22 cellular contexts compared by ENCODE assay signal in genomic region chr21:39666681-39667315, GRCh38. TPM values are rescaled to one million over a fixed set of nuclear protein-coding genes. Genes with fewer than 3 reads are reported as not detected.
DNase-seq lines count a peak whose midpoint lies in the region; ATAC-seq and TF ChIP-seq lines count a peak whose summit lies in the region.
"Had no signal": no experiment of that assay in that cellular context is flagged by ENCODE, and none has a peak within 500 bp of the region (broad histone marks: within the 10 kb centered on the region; RNA-seq: fewer than 3 reads in every experiment).

No MANE protein-coding gene starts in this region.

- H3K27ac Mint-ChIP-seq in activated CD4-positive, alpha-beta T cell treated with anti-CD3 and anti-CD28 coated beads, Interleukin-2, amount 10 ng/mL, durations not matched to agents 7 days and 5 days = no peak overlapping the region
- H3K27ac Mint-ChIP-seq: CD4-positive, alpha-beta memory T cell had no signal

- 85% methylated on average over 17 of the region's 17 CpGs for WGBS in mesenchymal stem cell

- H3K9me3 ChIP-seq in HEK293 (ENCODE audit: control insufficient read depth, insufficient read depth, low read depth, low read length) = no peaks in the 10 kb centered on the region
- H3K9me3 ChIP-seq in SJCRH30 (replicated peaks) = no peaks in the 10 kb centered on the region
- H3K9me3 ChIP-seq in mesenchymal stem cell (ENCODE audit: control insufficient read depth, low read length) = peaks cover 3% of the 10 kb centered on the region
- H3K9me3 ChIP-seq: A549, SJSA1 had no signal

- H2AFZ ChIP-seq in mesenchymal stem cell (ENCODE audit: low read depth, low read length) = no peak overlapping the region
- H2AFZ ChIP-seq: PC-9 had no signal

- TF ChIP-seq CTCF in HEK293 (tag by site-specific recombination; IDR thresholded peaks at IDR 0.05) = no peak

- no peak overlapping the region for H3K18ac ChIP-seq in mesenchymal stem cell (ENCODE audit: low read depth in 1 of 2, low read length in 2 of 2)

- H3K4ac ChIP-seq in mesenchymal stem cell (ENCODE audit: low read depth in 1 of 2, low read length in 2 of 2) = no peak overlapping the region

- H3K36me3 ChIP-seq in HEK293 (ENCODE audit: control insufficient read depth in 2 of 2, insufficient read depth in 1 of 2, low read length in 2 of 2) (no peaks in the 10 kb centered on the region), SJCRH30 (no peaks in the 10 kb centered on the region; the same call in 1 of the 2 replicates), mesenchymal stem cell (ENCODE audit: control insufficient read depth in 1 of 2, insufficient read depth in 2 of 2, low read depth in 1 of 2, low read length in 2 of 2) (peaks cover 0 to 34% of the 10 kb centered on the region in 2 experiments)
- H3K36me3 ChIP-seq: SJSA1 had no signal

- H4K8ac ChIP-seq in mesenchymal stem cell (ENCODE audit: low read length) = no peak overlapping the region

- H3K14ac ChIP-seq in mesenchymal stem cell (ENCODE audit: low read length in 2 of 2) = no peak overlapping the region

- POLR2A ChIA-PET in HEK293 (lab: Yijun Ruan, JAX) = no interaction called here
- POLR2A ChIA-PET in activated CD4-positive, alpha-beta T cell treated with anti-CD3 and anti-CD28 coated beads, Interleukin-2, amount 10 ng/mL, durations not matched to agents 7 days and 5 days (lab: Charles Lee) = no interaction called here

- H2BK15ac ChIP-seq in mesenchymal stem cell (ENCODE audit: low read depth, poor library complexity, severe bottlenecking) = no peak overlapping the region

- H3K27me3 Mint-ChIP-seq in activated CD4-positive, alpha-beta T cell treated with anti-CD3 and anti-CD28 coated beads, Interleukin-2, amount 10 ng/mL, durations not matched to agents 7 days and 5 days = no peaks in the 10 kb centered on the region

- no peak overlapping the region for H3K4me3 ChIP-seq in HEK293 (ENCODE audit: low read depth, low read length)
- no peak overlapping the region for H3K4me3 ChIP-seq in SJCRH30
- no peak overlapping the region for H3K4me3 ChIP-seq in mesenchymal stem cell (ENCODE audit: insufficient read depth in 1 of 2, low read depth in 1 of 2, low read length in 2 of 2)
- H3K4me3 ChIP-seq: A549, GM12878, PC-9, SJSA1 had no signal

- intact Hi-C loops in sciatic nerve (cut with DNase I) = no loop called here

- H3K36me3 Mint-ChIP-seq in activated CD4-positive, alpha-beta T cell treated with anti-CD3 and anti-CD28 coated beads, Interleukin-2, amount 10 ng/mL, durations not matched to agents 7 days and 5 days (ENCODE audit: low read depth) = no peaks in the 10 kb centered on the region
- H3K36me3 Mint-ChIP-seq: CD4-positive, alpha-beta memory T cell had no signal

- H2BK5ac ChIP-seq in mesenchymal stem cell (ENCODE audit: low read depth, low read length, poor library complexity, severe bottlenecking) = no peak overlapping the region

- H3K27me3 ChIP-seq in SJCRH30 (no peaks in the 10 kb centered on the region), mesenchymal stem cell (ENCODE audit: control insufficient read depth in 1 of 2, insufficient read depth in 1 of 2, low read length in 2 of 2) (peaks cover 0 to 11% of the 10 kb centered on the region in 2 experiments)
- H3K27me3 ChIP-seq: SJSA1 had no signal

- H3K27ac ChIP-seq in HEK293 (ENCODE audit: extremely low read depth, low read depth, low read length) = no peak overlapping the region
- H3K27ac ChIP-seq in SJCRH30 = peak overlapping the region; percentile 52
- H3K27ac ChIP-seq in mesenchymal stem cell (ENCODE audit: low read length, poor library complexity, severe bottlenecking) = peak overlapping the region; percentile 6
- H3K27ac ChIP-seq: PC-9, RWPE1, SJSA1 had no signal

- no peak overlapping the region for H4K91ac ChIP-seq in mesenchymal stem cell (ENCODE audit: low read length)

- no peaks in the 10 kb centered on the region for H3K4me1 Mint-ChIP-seq in activated CD4-positive, alpha-beta T cell treated with anti-CD3 and anti-CD28 coated beads, Interleukin-2, amount 10 ng/mL, durations not matched to agents 7 days and 5 days
- H3K4me1 Mint-ChIP-seq: CD4-positive, alpha-beta memory T cell had no signal

- no peak overlapping the region for H3K9ac ChIP-seq in mesenchymal stem cell (ENCODE audit: low read length)

- H3K9me3 Mint-ChIP-seq in activated CD4-positive, alpha-beta T cell treated with anti-CD3 and anti-CD28 coated beads, Interleukin-2, amount 10 ng/mL, durations not matched to agents 7 days and 5 days = no peaks in the 10 kb centered on the region
- H3K9me3 Mint-ChIP-seq: H9 had no signal

- CTCF ChIA-PET in HEK293 (lab: Yijun Ruan, JAX) = no interaction called here
- CTCF ChIA-PET in activated CD4-positive, alpha-beta T cell treated with anti-CD3 and anti-CD28 coated beads, Interleukin-2, amount 10 ng/mL, durations not matched to agents 7 days and 5 days (lab: Charles Lee) = no interaction called here

- H3K4me1 ChIP-seq in HEK293 (ENCODE audit: control insufficient read depth, insufficient read depth, low read length) = no peaks in the 10 kb centered on the region
- peaks cover 20% of the 10 kb centered on the region for H3K4me1 ChIP-seq in SJCRH30
- H3K4me1 ChIP-seq in mesenchymal stem cell (ENCODE audit: control insufficient read depth, insufficient read depth, low read depth, low read length) = peaks cover 26% of the 10 kb centered on the region
- H3K4me1 ChIP-seq: SJSA1 had no signal

- peak; percentile 21 for ATAC-seq in sciatic nerve
- ATAC-seq: A549, GM12878 had no signal

- no peak overlapping the region for H3K4me2 ChIP-seq in mesenchymal stem cell (ENCODE audit: low read length, poor library complexity, severe bottlenecking)
- H3K4me2 ChIP-seq: A549, PC-9 had no signal

- no peak overlapping the region for H2BK12ac ChIP-seq in mesenchymal stem cell (ENCODE audit: low read length in 2 of 2)

- no peak overlapping the region for H3K23ac ChIP-seq in mesenchymal stem cell (ENCODE audit: low read length in 2 of 2)

- H3K79me1 ChIP-seq in mesenchymal stem cell (replicated peaks; ENCODE audit: low read length, poor library complexity, severe bottlenecking) = peaks cover 29% of the 10 kb centered on the region

- DNase-seq in SJCRH30 (peak; percentile 90 to 94), mesenchymal stem cell (no peak), sciatic nerve (ENCODE audit: low spot score) (no peak), NCI-H345 (lab: John Stamatoyannopoulos, UW) (no peak), C1 segment of cervical spinal cord (lab: John Stamatoyannopoulos, UW) (no peak)
- no peak for DNase-seq in activated CD4-positive, alpha-beta T cell treated with anti-CD3 and anti-CD28 coated beads, Interleukin-2, amount 10 ng/mL, durations not matched to agents 7 days and 5 days
- no peak for DNase-seq in activated CD8-positive, alpha-beta memory T cell treated with anti-CD3 and anti-CD28 coated beads, Interleukin-2, amount 50 U/mL, for 4 hours
- DNase-seq: CD4-positive, alpha-beta memory T cell; DMS53; EL; H9; NCI-H1105 treated with DMSO at 0.1 percent for 48 hours; NCI-H1694; NCI-H2081 treated with DMSO at 0.1 percent for 48 hours; NCI-H510A; NCI-H82; PC-9 had no signal

- H2AK5ac ChIP-seq in mesenchymal stem cell (ENCODE audit: low read length, severe bottlenecking) = no peak overlapping the region

- H3K4me3 Mint-ChIP-seq in activated CD4-positive, alpha-beta T cell treated with anti-CD3 and anti-CD28 coated beads, Interleukin-2, amount 10 ng/mL, durations not matched to agents 7 days and 5 days = no peak overlapping the region
- H3K4me3 Mint-ChIP-seq: CD4-positive, alpha-beta memory T cell; H9 had no signal

- no peak overlapping the region for H2BK120ac ChIP-seq in mesenchymal stem cell (ENCODE audit: low read depth, low read length)

TF ChIP-seq in HEK293, 187 proteins besides CTCF, POLR2A, EP300 and RAD21:
- 0 out of 2 replicates have a peak, but pooled peaks have one; percentile 7 for TF ChIP-seq ZFHX2 (tag by site-specific recombination; conservative IDR thresholded peaks at IDR 0.05)
- TF ChIP-seq ZBTB20 (tag by site-specific recombination; IDR thresholded peaks at IDR 0.05) = no peak
- no peak for TF ChIP-seq ZBTB49 (tag by site-specific recombination; IDR thresholded peaks at IDR 0.05; ENCODE audit: low read depth)
- no peak for TF ChIP-seq TCF7L2 (IDR thresholded peaks at IDR 0.05; ENCODE audit: borderline replicate concordance, low read depth, low read length)
- no peak for TF ChIP-seq ZNF26 (tag by site-specific recombination; IDR thresholded peaks at IDR 0.05)

RNA-seq across cellular contexts. Expression of gene B3GALT5, which starts 54.1 kb away (rescaled TPM):
- 4.8 and 5.4 TPM in 2 replicates for total RNA-seq in SJCRH30 (2014; rRNA removed; shearing (Covaris generic))
- polyA plus RNA-seq in mesenchymal stem cell (2013, experiment 1 of 2) = 0.07 TPM
- polyA plus RNA-seq in mesenchymal stem cell (2013, experiment 2 of 2) = 0.07 TPM
- not detected for total RNA-seq in sciatic nerve
- not detected for total RNA-seq in activated CD4-positive, alpha-beta T cell treated with anti-CD3 and anti-CD28 coated beads, Interleukin-2, amount 10 ng/mL, durations not matched to agents 7 days and 5 days
- total RNA-seq: CD4-positive, alpha-beta memory T cell had no signal
- polyA plus RNA-seq: CD4-positive, alpha-beta memory T cell had no signal

Comparison
In these comparisons a context has a peak if more than half of its experiments do, and no peak if none do; other contexts are left out.
1. DNase-seq: peak in SJCRH30 (2 of 2); none in mesenchymal stem cell (single experiment), sciatic nerve (single experiment), NCI-H345 (single experiment), activated CD4-positive, alpha-beta T cell treated with anti-CD3 and anti-CD28 coated beads, Interleukin-2, amount 10 ng/mL, durations not matched to agents 7 days and 5 days (single experiment), C1 segment of cervical spinal cord (0 of 14) and activated CD8-positive, alpha-beta memory T cell treated with anti-CD3 and anti-CD28 coated beads, Interleukin-2, amount 50 U/mL, for 4 hours (single experiment).